Comparison of ENCODE assay signal across 1 cellular context in genomic region chr19:58471736-58472135, GRCh38.
TF ChIP-seq lines count a peak whose summit lies in the region.

No MANE protein-coding gene starts in this region.

TF ChIP-seq in K562, 482 proteins besides CTCF, POLR2A, EP300 and RAD21 (continues in another document):
- no peak for TF ChIP-seq MAFF (IDR thresholded peaks at IDR 0.05; ENCODE audit: low read length)
- TF ChIP-seq CLOCK (CRISPR knock-in tag; IDR thresholded peaks at IDR 0.05; ENCODE audit: borderline replicate concordance), result no peak
- TF ChIP-seq EHMT2 (IDR thresholded peaks at IDR 0.05), result no peak
- no peak for TF ChIP-seq HMGN3 (IDR thresholded peaks at IDR 0.05; ENCODE audit: borderline replicate concordance, extremely low read depth, insufficient read length, low read depth, low read length)
- peak; percentile 57 for TF ChIP-seq RBFOX2 (IDR thresholded peaks at IDR 0.05; ENCODE audit: low read depth, low read length)
- no peak for TF ChIP-seq ZNF431 (CRISPR knock-in tag; IDR thresholded peaks at IDR 0.05)
- TF ChIP-seq GTF2E2 (tag; IDR thresholded peaks at IDR 0.05), result no peak
- no peak for TF ChIP-seq NBN (IDR thresholded peaks at IDR 0.05; ENCODE audit: low read depth)
- no peak for TF ChIP-seq SMAD4 (CRISPR knock-in tag; conservative IDR thresholded peaks at IDR 0.05)
- no peak for TF ChIP-seq REST (CRISPR knock-in tag; IDR thresholded peaks at IDR 0.05; ENCODE audit: low read depth)
- TF ChIP-seq ZNF444 (CRISPR knock-in tag; IDR thresholded peaks at IDR 0.05), result no peak
- no peak for TF ChIP-seq DIDO1 (tag; IDR thresholded peaks at IDR 0.05; ENCODE audit: low read depth)
- TF ChIP-seq HDAC2 (IDR thresholded peaks at IDR 0.05), result no peak
- TF ChIP-seq STAG1 (CRISPR knock-in tag; IDR thresholded peaks at IDR 0.05; ENCODE audit: borderline replicate concordance), result no peak
- TF ChIP-seq SRSF3 (IDR thresholded peaks at IDR 0.05; ENCODE audit: insufficient read depth, low read length), result no peak
- no peak for TF ChIP-seq PCBP2 (IDR thresholded peaks at IDR 0.05; ENCODE audit: low read depth, low read length, poor library complexity, severe bottlenecking)
- no peak for TF ChIP-seq FOXA3 (CRISPR knock-in tag; conservative IDR thresholded peaks at IDR 0.05 in 1 of 2, IDR thresholded peaks at IDR 0.05 in 1 of 2)
- peak; percentile 73 for TF ChIP-seq POLR2G (IDR thresholded peaks at IDR 0.05; ENCODE audit: low read depth, low read length)
- no peak for TF ChIP-seq STAT5B (CRISPR knock-in tag; IDR thresholded peaks at IDR 0.05)
- TF ChIP-seq RERE (CRISPR knock-in tag; IDR thresholded peaks at IDR 0.05; ENCODE audit: borderline replicate concordance), result no peak
- TF ChIP-seq SMAD3 (CRISPR knock-in tag; conservative IDR thresholded peaks at IDR 0.05), result no peak
- TF ChIP-seq ZNF174 (CRISPR knock-in tag; IDR thresholded peaks at IDR 0.05), result no peak
- no peak for TF ChIP-seq ARID4B (CRISPR knock-in tag; IDR thresholded peaks at IDR 0.05)
- peak; percentile 28 for TF ChIP-seq PCBP1 (IDR thresholded peaks at IDR 0.05; ENCODE audit: low read depth, low read length, poor library complexity, severe bottlenecking)
- no peak for TF ChIP-seq JUNB (CRISPR knock-in tag; conservative IDR thresholded peaks at IDR 0.05)
- TF ChIP-seq E2F3 (CRISPR knock-in tag; IDR thresholded peaks at IDR 0.05), result no peak
- TF ChIP-seq ZNF639 (CRISPR knock-in tag; conservative IDR thresholded peaks at IDR 0.05 in 1 of 2, IDR thresholded peaks at IDR 0.05 in 1 of 2), result no peak
- TF ChIP-seq NFE2L1 (tag; IDR thresholded peaks at IDR 0.05; ENCODE audit: borderline replicate concordance, low read depth), result no peak
- no peak for TF ChIP-seq PRDM10 (IDR thresholded peaks at IDR 0.05; ENCODE audit: partially characterized antibody)
- no peak for TF ChIP-seq TCF7 (IDR thresholded peaks at IDR 0.05; ENCODE audit: borderline replicate concordance)
- TF ChIP-seq ATF1 (CRISPR knock-in tag; IDR thresholded peaks at IDR 0.05), result no peak
- no peak for TF ChIP-seq ATF1 (tag; IDR thresholded peaks at IDR 0.05)
- TF ChIP-seq BRCA1 (IDR thresholded peaks at IDR 0.05), result no peak
- TF ChIP-seq BRCA1 (CRISPR knock-in tag; IDR thresholded peaks at IDR 0.05), result no peak
- TF ChIP-seq RBM22 (IDR thresholded peaks at IDR 0.05; ENCODE audit: low read depth, low read length, poor library complexity, severe bottlenecking), result peak; percentile 48
- TF ChIP-seq SMAD2 (IDR thresholded peaks at IDR 0.05; ENCODE audit: low read depth, low read length), result no peak
- TF ChIP-seq CHD1 (IDR thresholded peaks at IDR 0.05; ENCODE audit: low read length), result no peak
- no peak for TF ChIP-seq BHLHE40 (IDR thresholded peaks at IDR 0.05; ENCODE audit: low read length)
- TF ChIP-seq HMG20A (CRISPR knock-in tag; conservative IDR thresholded peaks at IDR 0.05), result no peak
- TF ChIP-seq CAMTA2 (CRISPR knock-in tag; conservative IDR thresholded peaks at IDR 0.05), result no peak
- TF ChIP-seq TAF7 (tag; IDR thresholded peaks at IDR 0.05), result no peak
- TF ChIP-seq SRSF9 (IDR thresholded peaks at IDR 0.05; ENCODE audit: borderline replicate concordance, low read depth, low read length), result no peak
- TF ChIP-seq HNRNPL (IDR thresholded peaks at IDR 0.05; ENCODE audit: low read depth, low read length), result no peak
- no peak for TF ChIP-seq NFIC (IDR thresholded peaks at IDR 0.05)
- TF ChIP-seq FOXK1 (CRISPR knock-in tag; IDR thresholded peaks at IDR 0.05; ENCODE audit: borderline replicate concordance), result no peak
- TF ChIP-seq DPF2 (IDR thresholded peaks at IDR 0.05), result no peak
